ENCODE assay signal across 15 cellular contexts in the genomic region with DNA sequence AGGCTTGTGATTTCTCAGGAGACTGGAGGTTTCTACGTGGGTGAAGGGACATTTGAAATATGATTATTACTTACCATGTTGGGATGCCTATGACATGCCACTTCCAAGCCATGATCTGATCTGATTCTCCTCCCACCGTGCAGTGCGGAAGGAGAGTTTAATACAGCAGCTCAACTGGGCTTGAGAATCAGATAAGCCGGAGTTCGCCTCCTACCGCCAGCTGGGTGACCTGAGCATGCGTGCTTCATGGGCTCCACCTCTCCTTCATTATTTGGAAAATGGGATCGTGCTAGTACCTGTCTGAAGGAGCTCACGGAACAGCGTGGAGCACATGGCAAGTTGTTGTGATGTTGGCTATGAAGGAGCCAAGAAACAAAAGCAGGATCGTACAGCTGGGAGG. TPM values are rescaled to one million over a fixed set of nuclear protein-coding genes. Genes with fewer than 3 reads are reported as not detected.
DNase-seq lines count a peak whose midpoint lies in the region; ATAC-seq, FAIRE-seq and TF ChIP-seq lines count a peak whose summit lies in the region.
"Had no signal": no experiment of that assay in that cellular context is flagged by ENCODE, and none has a peak within 500 bp of the region (broad histone marks: within the 10 kb centered on the region; RNA-seq: fewer than 3 reads in every experiment).

No MANE protein-coding gene starts in this region.

- H3K4me1 ChIP-seq in IMR-90 (ENCODE audit: control insufficient read depth, insufficient read depth, low read length): peaks cover 39% of the 10 kb centered on the region
- peaks cover 60% of the 10 kb centered on the region for H3K4me1 ChIP-seq in astrocyte (ENCODE audit: insufficient read depth, low read length)
- peaks cover 0 to 37% (median 35%) of the 10 kb centered on the region in 4 donors for H3K4me1 ChIP-seq in sigmoid colon

- H3K27me3 ChIP-seq in IMR-90 (ENCODE audit: control insufficient read depth, insufficient read depth, low read length): no peaks in the 10 kb centered on the region
- H3K27me3 ChIP-seq in astrocyte (ENCODE audit: insufficient read depth, low read length): no peaks in the 10 kb centered on the region
- no peaks in the 10 kb centered on the region for H3K27me3 ChIP-seq in sigmoid colon
- H3K27me3 ChIP-seq: BLaER1 treated with 17β-estradiol and CSF1 and Interleukin-3, amounts not matched to agents 10 nM and 100 nM had no signal

- no peak overlapping the region for H3K4me3 ChIP-seq in IMR-90 (ENCODE audit: insufficient read depth, low read depth, low read length)
- H3K4me3 ChIP-seq in astrocyte (ENCODE audit: insufficient read depth, low read depth, low read length): no peak overlapping the region
- H3K4me3 ChIP-seq in sigmoid colon: no peak overlapping the region
- H3K4me3 ChIP-seq: BLaER1 treated with 17β-estradiol and CSF1 and Interleukin-3, amounts not matched to agents 10 nM and 100 nM had no signal

- H3K36me3 Mint-ChIP-seq in astrocyte (ENCODE audit: low read depth, unreplicated experiment) (no peaks in the 10 kb centered on the region), nephron progenitor cell (ENCODE audit: low read depth) (no peaks in the 10 kb centered on the region)
- H3K36me3 Mint-ChIP-seq: CD8-positive, alpha-beta T cell had no signal

- peak overlapping the region; percentile 63 for H4K91ac ChIP-seq in IMR-90 (ENCODE audit: insufficient read depth, low read depth, low read length)

- H3K79me1 ChIP-seq in IMR-90 (ENCODE audit: low read depth in 1 of 2, low read length in 2 of 2): peaks cover 0 to 19% of the 10 kb centered on the region in 2 experiments; a peak in 2 of 4 replicates

- no peak overlapping the region for H2BK120ac ChIP-seq in IMR-90 (ENCODE audit: low read depth, low read length)

- H3K27me3 Mint-ChIP-seq in astrocyte (ENCODE audit: low read depth, unreplicated experiment) (peaks cover 2% of the 10 kb centered on the region), nephron progenitor cell (ENCODE audit: low read depth, poor library complexity) (peaks cover 12% of the 10 kb centered on the region)

- H2AFZ ChIP-seq in IMR-90 (replicated peaks; ENCODE audit: low read length, poor library complexity): no peak overlapping the region
- H2AFZ ChIP-seq in astrocyte (ENCODE audit: low read depth, low read length): no peak overlapping the region

- peak overlapping the region; percentile 12 for H2AK5ac ChIP-seq in IMR-90 (ENCODE audit: low read depth, low read length)

- no peaks in the 10 kb centered on the region for H3K9me3 ChIP-seq in IMR-90 (ENCODE audit: control insufficient read depth, insufficient read depth, low read length)
- H3K9me3 ChIP-seq in astrocyte (ENCODE audit: insufficient read depth, low read depth, low read length): no peaks in the 10 kb centered on the region
- no peaks in the 10 kb centered on the region for H3K9me3 ChIP-seq in sigmoid colon
- H3K9me3 ChIP-seq: BLaER1 treated with 17β-estradiol and CSF1 and Interleukin-3, amounts not matched to agents 10 nM and 100 nM had no signal

- no peak overlapping the region for H2AK9ac ChIP-seq in IMR-90 (replicated peaks; ENCODE audit: low read depth, low read length, poor library complexity)

- dilution Hi-C loops in IMR-90 (cut with HindIII; ENCODE audit: low sequenced_read_pairs, unreplicated experiment): no loop called here

- intact Hi-C loops in IMR-90 (cut with micrococcal nuclease) (no loop called here), sigmoid colon (cut with DNase I) (loop anchor here (5.0 kb wide), 1 partner anchor 35 kb away; no protein-coding TSS in a partner anchor)

- 100% methylated on average over 3 of the region's 11 CpGs; no CpG with 5 or more reads in 1 of the 2 experiments for WGBS in IMR-90 (ENCODE audit: extremely low coverage in 2 of 2, insufficient read length in 1 of 2), 2 experiments
- 84 to 86% methylated on average over 11 of the region's 11 CpGs for WGBS in sigmoid colon, 2 donors

- POLR2A ChIA-PET in IMR-90 (lab: Charles Lee; ENCODE audit: unreplicated experiment): no interaction called here

- H3K9me3 Mint-ChIP-seq in astrocyte (ENCODE audit: unreplicated experiment) (no peaks in the 10 kb centered on the region), nephron progenitor cell (no peaks in the 10 kb centered on the region)
- H3K9me3 Mint-ChIP-seq: CD8-positive, alpha-beta T cell; H9 had no signal

- FAIRE-seq in astrocyte (lab: Jason Lieb, UNC): no peak
- FAIRE-seq in GM12891 (lab: Jason Lieb, UNC): no peak
- FAIRE-seq: H1 had no signal

- H3K4ac ChIP-seq in IMR-90 (ENCODE audit: low read depth, low read length): peak overlapping the region; percentile 64

- H3K4me3 Mint-ChIP-seq in astrocyte (ENCODE audit: unreplicated experiment) (no peak overlapping the region), nephron progenitor cell (no peak overlapping the region)
- H3K4me3 Mint-ChIP-seq: B cell; CD8-positive, alpha-beta T cell; H9 had no signal

- no peak overlapping the region for H3K18ac ChIP-seq in IMR-90 (ENCODE audit: low read depth, low read length)

- peak overlapping the region; percentile 63; the same call in 1 of the 2 replicates for H2BK20ac ChIP-seq in IMR-90 (ENCODE audit: low read depth, low read length)

- in situ Hi-C loops in IMR-90 (cut with MboI; ENCODE audit: low sequenced_read_pairs): no loop called here

- H3K27ac ChIP-seq in IMR-90 (ENCODE audit: insufficient read depth, low read length) (no peak overlapping the region), astrocyte (ENCODE audit: low read depth, low read length) (no peak overlapping the region), sigmoid colon (no peak overlapping the region)
- H3K27ac ChIP-seq: BLaER1 treated with 17β-estradiol and CSF1 and Interleukin-3, amounts not matched to agents 10 nM and 100 nM had no signal

- H3K14ac ChIP-seq in IMR-90 (replicated peaks; ENCODE audit: low read depth, low read length): 0 out of 2 replicates have a peak overlapping the region, but pooled peaks have one; percentile 41

- peak overlapping the region; percentile 26 for H3K27ac Mint-ChIP-seq in astrocyte (ENCODE audit: unreplicated experiment)
- peak overlapping the region; percentile 22 for H3K27ac Mint-ChIP-seq in nephron progenitor cell
- H3K27ac Mint-ChIP-seq: B cell; CD8-positive, alpha-beta T cell; H9 had no signal

- no peak for TF ChIP-seq EP300 in sigmoid colon (IDR thresholded peaks at IDR 0.05)

- BruUV-seq in IMR-90 (replicated peaks; lab: Mats Ljungman, UMichigan): no TSS peak

- no peak overlapping the region for H3K56ac ChIP-seq in IMR-90 (ENCODE audit: extremely low read depth, insufficient read depth, low read length)

- peaks cover 21% of the 10 kb centered on the region for H3K9me1 ChIP-seq in IMR-90 (ENCODE audit: insufficient read depth, low read length)

- H2BK5ac ChIP-seq in IMR-90 (ENCODE audit: low read depth, low read length, poor library complexity, severe bottlenecking): no peak overlapping the region

- ATAC-seq in IMR-90 (ENCODE audit: low read depth) (no peak), GM21360 (IDR thresholded peaks at IDR 0.05; ENCODE audit: unreplicated experiment) (no peak), HG03159 (IDR thresholded peaks at IDR 0.05; ENCODE audit: unreplicated experiment) (no peak)
- ATAC-seq: CD8-positive, alpha-beta T cell had no signal

- H3K4me2 ChIP-seq in IMR-90 (ENCODE audit: low read depth, low read length) (no peak overlapping the region), astrocyte (ENCODE audit: low read length) (no peak overlapping the region)
- H3K4me2 ChIP-seq: BLaER1 treated with 17β-estradiol and CSF1 and Interleukin-3, amounts not matched to agents 10 nM and 100 nM had no signal

- no peak overlapping the region for H4K5ac ChIP-seq in IMR-90 (ENCODE audit: low read depth, low read length)

- DNase-seq in IMR-90: no peak
- DNase-seq in astrocyte (ENCODE audit: low read depth): no peak
- DNase-seq in nephron progenitor cell: no peak
- peak; percentile 58 for DNase-seq in sigmoid colon
- DNase-seq in GM12891 (ENCODE audit: insufficient read length, low spot score): no peak
- DNase-seq: Calu3; CD8-positive, alpha-beta T cell; DMS79 treated with DMSO at 0.1 percent for 48 hours; GF-D8; H9 had no signal

- peak overlapping the region; percentile 15; the same call in 1 of the 3 replicates for H2BK15ac ChIP-seq in IMR-90 (ENCODE audit: low read depth, low read length)

- H3K9ac ChIP-seq in IMR-90 (ENCODE audit: low read depth, low read length) (no peak overlapping the region), astrocyte (ENCODE audit: low read length) (no peak overlapping the region)
- H3K9ac ChIP-seq: BLaER1 treated with 17β-estradiol and CSF1 and Interleukin-3, amounts not matched to agents 10 nM and 100 nM had no signal

- TF ChIP-seq CTCF in IMR-90 (conservative IDR thresholded peaks at IDR 0.05; ENCODE audit: low read depth, low read length) (no peak), astrocyte (IDR thresholded peaks at IDR 0.05; ENCODE audit: insufficient read depth, low read depth, low read length) (no peak), nephron progenitor cell (IDR thresholded peaks at IDR 0.05) (no peak), sigmoid colon (IDR thresholded peaks at IDR 0.05) (no peak)

- H3K4me1 Mint-ChIP-seq in astrocyte (ENCODE audit: low read depth, unreplicated experiment) (peaks cover 38% of the 10 kb centered on the region), nephron progenitor cell (peaks cover 56% of the 10 kb centered on the region)
- H3K4me1 Mint-ChIP-seq: B cell had no signal

- TF ChIP-seq RAD21 in IMR-90 (IDR thresholded peaks at IDR 0.05; ENCODE audit: low read length): no peak

- no peak overlapping the region for H4K8ac ChIP-seq in IMR-90 (ENCODE audit: low read depth in 2 of 2, low read length in 2 of 2)

- CTCF ChIA-PET in IMR-90 (lab: Yijun Ruan, JAX): no interaction called here

- TF ChIP-seq POLR2A in IMR-90 (IDR thresholded peaks at IDR 0.05; ENCODE audit: low read depth, low read length) (no peak), sigmoid colon (IDR thresholded peaks at IDR 0.05) (no peak), GM12891 (IDR thresholded peaks at IDR 0.05; ENCODE audit: low read depth, low read length) (no peak)

- H3K36me3 ChIP-seq in IMR-90 (ENCODE audit: control insufficient read depth, insufficient read depth, low read length) (no peaks in the 10 kb centered on the region), astrocyte (ENCODE audit: insufficient read depth, low read length) (no peaks in the 10 kb centered on the region), sigmoid colon (no peaks in the 10 kb centered on the region)
- H3K36me3 ChIP-seq: BLaER1 treated with 17β-estradiol and CSF1 and Interleukin-3, amounts not matched to agents 10 nM and 100 nM had no signal

- H3K23ac ChIP-seq in IMR-90 (ENCODE audit: low read depth, low read length): no peak overlapping the region

- H3K79me2 ChIP-seq in astrocyte (ENCODE audit: insufficient read depth, low read length): no peaks in the 10 kb centered on the region

- H4K20me1 ChIP-seq in IMR-90 (ENCODE audit: insufficient read depth, low read length) (peaks cover 12% of the 10 kb centered on the region; the same call in 1 of the 2 replicates), astrocyte (ENCODE audit: insufficient read depth, low read length) (no peaks in the 10 kb centered on the region)
- H4K20me1 ChIP-seq: BLaER1 treated with 17β-estradiol and CSF1 and Interleukin-3, amounts not matched to agents 10 nM and 100 nM had no signal

RNA-seq across cellular contexts. Expression of a gene that starts 12.4 kb away (rescaled TPM):
- 43.9 and 48.6 TPM in 2 replicates for total RNA-seq in IMR-90 (2012; rRNA removed)
- 352 and 416 TPM in 2 replicates for polyA plus RNA-seq in IMR-90 (2012; rRNA removed)
- polyA plus RNA-seq in IMR-90 (2012; cell fraction: cytosol; rRNA removed): 411 and 495 TPM in 2 replicates
- 193 and 240 TPM in 2 replicates for polyA plus RNA-seq in IMR-90 (2012; cell fraction: nucleus; rRNA removed; ENCODE audit: low replicate concordance)
- 184 and 187 TPM in 2 replicates for total RNA-seq in astrocyte
- total RNA-seq in sigmoid colon: 100 to 1,000 TPM; 142 to 227 (median 151) TPM
- polyA plus RNA-seq in sigmoid colon: 10 to 100 TPM; 16.4 to 58.8 (median 47.4) TPM
- polyA plus RNA-seq in GM12891 (2012; ENCODE audit: low read depth, missing spikeins): 0.04 TPM

RNA-seq across cellular contexts. Expression of a gene that starts 34.6 kb away (rescaled TPM):
- total RNA-seq in IMR-90 (2012; rRNA removed) (0.56 and 0.72 TPM in 2 replicates), astrocyte (1.3 and 1.6 TPM in 2 replicates), sigmoid colon (10 to 100 TPM in 1 of 4 donors, 1 to 10 TPM in 3; 1.3 to 13.8 (median 2.3) TPM)
- polyA plus RNA-seq in IMR-90 (2012; rRNA removed) (0.11 and 0.31 TPM in 2 replicates), sigmoid colon (under 1 TPM in 1 of 3 donors, not detected in 2; 0.89 TPM)
- 0.09 and 0.15 TPM in 2 replicates for polyA plus RNA-seq in IMR-90 (2012; cell fraction: cytosol; rRNA removed)
- 1.1 and 1.2 TPM in 2 replicates for polyA plus RNA-seq in IMR-90 (2012; cell fraction: nucleus; rRNA removed; ENCODE audit: low replicate concordance)
- not detected for polyA plus RNA-seq in GM12891 (2012; ENCODE audit: low read depth, missing spikeins)

RNA-seq across cellular contexts. Expression of a gene that starts 42.2 kb away (rescaled TPM):
- total RNA-seq in IMR-90 (2012; rRNA removed) (33.7 and 34.7 TPM in 2 replicates), astrocyte (495 and 654 TPM in 2 replicates), sigmoid colon (100 to 1,000 TPM; 134 to 277 (median 186) TPM)
- polyA plus RNA-seq in IMR-90 (2012; rRNA removed) (249 and 273 TPM in 2 replicates), sigmoid colon (100 to 1,000 TPM in 2 of 3 donors, 10 to 100 TPM in 1; 92.5 to 415 (median 138) TPM)
- polyA plus RNA-seq in IMR-90 (2012; cell fraction: cytosol; rRNA removed): 146 and 259 TPM in 2 replicates
- polyA plus RNA-seq in IMR-90 (2012; cell fraction: nucleus; rRNA removed; ENCODE audit: low replicate concordance): 165 and 308 TPM in 2 replicates
- 7.1 TPM for polyA plus RNA-seq in GM12891 (2012; ENCODE audit: low read depth, missing spikeins)
